13 cellular contexts compared by ENCODE assay signal in the genomic region with DNA sequence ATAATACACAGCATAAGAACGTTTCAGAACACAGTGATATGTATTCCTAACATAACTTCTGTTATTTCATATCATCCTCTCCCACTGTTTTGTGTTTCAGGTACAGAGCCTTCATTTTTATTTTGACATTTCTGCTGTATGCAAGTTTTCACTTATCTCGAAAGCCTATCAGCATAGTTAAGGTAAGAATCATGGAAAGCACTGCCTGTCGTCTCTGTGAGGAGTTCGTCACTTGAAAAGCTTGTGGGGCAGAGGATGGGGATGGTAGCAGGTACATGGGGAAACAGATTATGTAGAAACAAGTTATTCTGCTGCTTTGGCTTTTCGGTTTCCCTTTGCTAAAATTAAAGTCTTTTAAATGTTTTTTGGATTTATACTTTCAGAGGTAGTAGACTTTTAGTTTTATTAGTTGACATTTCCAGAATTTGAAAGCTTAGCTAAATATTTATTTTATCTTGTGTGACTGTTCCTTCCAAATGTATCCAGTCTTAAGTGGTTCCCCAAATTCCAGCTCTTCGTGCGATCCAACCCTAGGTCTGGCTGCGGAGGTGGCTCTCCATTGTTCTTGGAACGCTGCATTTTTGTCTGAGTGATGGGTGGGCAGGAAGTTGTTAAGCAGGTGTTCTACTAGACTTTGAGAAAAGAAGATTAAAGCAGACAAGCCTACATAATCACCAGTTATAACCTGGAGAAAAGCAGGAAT. TPM values are rescaled to one million over a fixed set of nuclear protein-coding genes. Genes with fewer than 3 reads are reported as not detected.
DNase-seq lines count a peak whose midpoint lies in the region; ATAC-seq, FAIRE-seq and TF ChIP-seq lines count a peak whose summit lies in the region.
"Had no signal": no experiment of that assay in that cellular context is flagged by ENCODE, and none has a peak within 500 bp of the region (broad histone marks: within the 10 kb centered on the region; RNA-seq: fewer than 3 reads in every experiment).

No MANE protein-coding gene starts in this region.

- no peaks in the 10 kb centered on the region for H3K9me3 Mint-ChIP-seq in Calu3 (ENCODE audit: low read depth, unreplicated experiment)
- H3K9me3 Mint-ChIP-seq in effector memory CD8-positive, alpha-beta T cell: no peaks in the 10 kb centered on the region

- intact Hi-C loops in Calu3 (cut with micrococcal nuclease; ENCODE audit: unreplicated experiment) (no loop called here), pancreas (cut with DNase I) (no loop called here)

- H3K4me1 ChIP-seq in pancreas: peaks cover 0 to 18% (median 10%) of the 10 kb centered on the region in 3 donors

- peaks cover 32% of the 10 kb centered on the region for H3K4me1 Mint-ChIP-seq in Calu3 (ENCODE audit: low read depth, unreplicated experiment)
- H3K4me1 Mint-ChIP-seq in effector memory CD8-positive, alpha-beta T cell (ENCODE audit: low read depth in 2 of 2): peaks cover 29 to 38% of the 10 kb centered on the region in 2 donors

- 61 to 67% methylated on average over 9 of the region's 9 CpGs for WGBS in pancreas, 2 donors

- BruUV-seq in Calu3 (replicated peaks; lab: Mats Ljungman, UMichigan): no TSS peak

- CTCF ChIA-PET in Calu3 (lab: Charles Lee): interaction anchor here (0.5 to 1.2 kb wide), 2 partner anchors 50 to 59 kb away, joined by 4 to 7 read pairs; no protein-coding TSS in a partner anchor

- peak overlapping the region; percentile 66 for H3K4me3 Mint-ChIP-seq in Calu3 (ENCODE audit: low read depth, unreplicated experiment)
- H3K4me3 Mint-ChIP-seq in effector memory CD8-positive, alpha-beta T cell: no peak overlapping the region

- H3K27me3 Mint-ChIP-seq in Calu3 (ENCODE audit: unreplicated experiment): no peaks in the 10 kb centered on the region
- no peaks in the 10 kb centered on the region for H3K27me3 Mint-ChIP-seq in effector memory CD8-positive, alpha-beta T cell

- TF ChIP-seq CTCF in Calu3 (IDR thresholded peaks at IDR 0.05; ENCODE audit: unreplicated experiment): no peak
- no peak for TF ChIP-seq CTCF in pancreas (IDR thresholded peaks at IDR 0.05)

- H3K27ac Mint-ChIP-seq in Calu3 (ENCODE audit: unreplicated experiment): no peak overlapping the region
- H3K27ac Mint-ChIP-seq in effector memory CD8-positive, alpha-beta T cell: peak overlapping the region; percentile 91 to 95

- H3K27ac ChIP-seq in pancreas: peak overlapping the region in 3 of 4 donors; percentile 2 to 57 (median 25)
- H3K27ac ChIP-seq: GM23248 had no signal

- no peaks in the 10 kb centered on the region for H3K9me3 ChIP-seq in pancreas

- no peak for ATAC-seq in effector memory CD8-positive, alpha-beta T cell (replicated peaks)
- ATAC-seq in pancreas: no peak
- ATAC-seq: SK-N-SH treated with all-trans-retinoic acid at 6 μM for 48 hours had no signal

- DNase-seq in Calu3: no peak
- peak; percentile 14 for DNase-seq in NAMALWA (ENCODE audit: low spot score)
- no peak for DNase-seq in effector memory CD8-positive, alpha-beta T cell
- DNase-seq in pancreas: no peak
- DNase-seq in globus pallidus (ENCODE audit: low spot score): no peak
- no peak for DNase-seq in Ammon's horn (ENCODE audit: low spot score)
- DNase-seq in urothelium cell line (ENCODE audit: low spot score): no peak
- DNase-seq: activated CD4-positive, alpha-beta T cell treated with anti-CD3 and anti-CD28 coated beads, Interleukin-2, amount 50 U/mL, for 48 hours; EL; NCI-H524; occipital lobe had no signal

- no peak overlapping the region for H3K4me3 ChIP-seq in pancreas
- H3K4me3 ChIP-seq: GM23248 had no signal

- no peaks in the 10 kb centered on the region for H3K27me3 ChIP-seq in pancreas

- H3K36me3 ChIP-seq in pancreas: no peaks in the 10 kb centered on the region

- H3K36me3 Mint-ChIP-seq in Calu3 (ENCODE audit: insufficient read depth, unreplicated experiment): peaks cover 18% of the 10 kb centered on the region
- peaks cover 38% of the 10 kb centered on the region for H3K36me3 Mint-ChIP-seq in effector memory CD8-positive, alpha-beta T cell (ENCODE audit: insufficient read depth)

- no peak for FAIRE-seq in pancreas (lab: Jason Lieb, UNC)
- FAIRE-seq in urothelium cell line (lab: Jason Lieb, UNC): no peak

RNA-seq across cellular contexts. Expression of a gene that starts 12.2 kb away (rescaled TPM):
- total RNA-seq in Calu3 (2022) (24.9 and 30.9 TPM in 2 replicates), pancreas (10 to 100 TPM in 2 of 6 donors, 1 to 10 TPM in 4; 4.7 to 14.3 (median 6.9) TPM)
- 10 to 100 TPM in 1 of 2 donors, 1 to 10 TPM in 1; 8.4 to 14.1 TPM for polyA plus RNA-seq in pancreas
- total RNA-seq: GM23248 had no signal
- polyA plus RNA-seq: GM23248 had no signal

RNA-seq across cellular contexts. Expression of a gene that starts 29.8 kb away (rescaled TPM):
- total RNA-seq in Calu3 (2022): 2.2 and 3.3 TPM in 2 replicates
- total RNA-seq in pancreas: 1 to 10 TPM in 5 of 6 donors, under 1 TPM in 1; 0.94 to 2.4 (median 1.8) TPM
- polyA plus RNA-seq in pancreas: 1 to 10 TPM; 2.3 to 5.0 TPM
- polyA plus RNA-seq: GM23248 had no signal
